27 cellular contexts compared by ENCODE assay signal in the genomic region with DNA sequence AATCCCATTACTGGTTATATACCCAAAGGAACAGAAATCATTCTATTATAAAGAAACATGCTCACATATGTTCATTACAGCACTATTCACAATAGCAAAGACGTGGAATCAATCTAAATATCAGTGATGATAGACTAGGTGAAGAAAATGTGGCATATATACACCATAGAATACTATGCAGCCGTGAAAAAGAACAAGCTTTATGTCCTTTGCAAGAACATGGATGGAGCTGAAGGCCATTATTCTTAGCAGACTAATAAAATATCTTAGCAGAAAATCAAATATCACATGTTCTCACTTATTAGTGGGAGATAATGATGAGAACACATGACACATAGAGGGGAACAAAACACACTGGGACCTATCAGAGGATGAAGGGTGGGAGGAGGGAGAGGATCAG. TPM values are rescaled to one million over a fixed set of nuclear protein-coding genes. Genes with fewer than 3 reads are reported as not detected.
DNase-seq lines count a peak whose midpoint lies in the region; ATAC-seq, FAIRE-seq and TF ChIP-seq lines count a peak whose summit lies in the region.
"Had no signal": no experiment of that assay in that cellular context is flagged by ENCODE, and none has a peak within 500 bp of the region (broad histone marks: within the 10 kb centered on the region; RNA-seq: fewer than 3 reads in every experiment).

No MANE protein-coding gene starts in this region.

- DNase-seq in activated T-cell treated with anti-CD3 and anti-CD28 coated beads, Interleukin-2, amount 50 U/mL, for 72 hours, result no peak
- no peak for DNase-seq in activated T-cell treated with anti-CD3 and anti-CD28 coated beads, Interleukin-2, amount 50 U/mL, for 24 hours
- DNase-seq in K562 (ENCODE audit: extremely low read depth in 1 of 4, low spot score in 3 of 4) (no peak), cerebellum (ENCODE audit: low spot score) (no peak), activated gamma-delta T cell (lab: John Stamatoyannopoulos, UW) (no peak)
- DNase-seq: ACHN; BE2C; C1 segment of cervical spinal cord; CD4-positive, alpha-beta memory T cell; CD4-positive, CD25-positive, alpha-beta regulatory T cell; CD8-positive, alpha-beta memory T cell; COR-L47; DMS 273 treated with DMSO at 0.1 percent for 48 hours; DMS153; DMS53; DMS79; DND-41; EL; GDM1 had no signal

- H3K4me3 Mint-ChIP-seq in activated T-cell treated with anti-CD3 and anti-CD28 coated beads, Interleukin-2, amount 50 U/mL, for 72 hours, result no peak overlapping the region
- H3K4me3 Mint-ChIP-seq in activated T-cell treated with anti-CD3 and anti-CD28 coated beads, Interleukin-2, amount 50 U/mL, for 24 hours, result no peak overlapping the region
- H3K4me3 Mint-ChIP-seq: CD14-positive monocyte; CD4-positive, alpha-beta memory T cell; CD8-positive, alpha-beta memory T cell had no signal

- WGBS in K562 (ENCODE audit: insufficient coverage, low coverage, missing lambda C conversion rate), result 100% methylated on average over 2 of the region's 2 CpGs
- 90 to 92% methylated on average over 2 of the region's 2 CpGs for WGBS in gastroesophageal sphincter (ENCODE audit: low coverage in 1 of 2), 2 donors

- no peaks in the 10 kb centered on the region for H3K9me1 ChIP-seq in K562 (ENCODE audit: control insufficient read depth, insufficient read depth, low read length)

- POLR2A ChIA-PET in HEK293 (lab: Yijun Ruan, JAX) (no interaction called here), K562 (lab: Yijun Ruan, JAX) (no interaction called here)

- intact Hi-C loops in K562 (cut with micrococcal nuclease), result no loop called here

- H3K9me3 Mint-ChIP-seq in activated T-cell treated with anti-CD3 and anti-CD28 coated beads, Interleukin-2, amount 50 U/mL, for 72 hours, result no peaks in the 10 kb centered on the region
- H3K9me3 Mint-ChIP-seq in activated T-cell treated with anti-CD3 and anti-CD28 coated beads, Interleukin-2, amount 50 U/mL, for 24 hours, result no peaks in the 10 kb centered on the region

- no peaks in the 10 kb centered on the region for H4K20me1 ChIP-seq in K562 (replicated peaks; ENCODE audit: control insufficient read depth, insufficient read depth, low read length)

- BruUV-seq in K562 (replicated peaks; lab: Mats Ljungman, UMichigan), result no TSS peak

- H2AFZ ChIP-seq in K562 (ENCODE audit: low read depth, low read length), result no peak overlapping the region

- peaks cover under 1% of the 10 kb centered on the region for H3K4me1 Mint-ChIP-seq in activated T-cell treated with anti-CD3 and anti-CD28 coated beads, Interleukin-2, amount 50 U/mL, for 72 hours (ENCODE audit: low read depth)
- peaks cover 5% of the 10 kb centered on the region for H3K4me1 Mint-ChIP-seq in activated T-cell treated with anti-CD3 and anti-CD28 coated beads, Interleukin-2, amount 50 U/mL, for 24 hours (ENCODE audit: low read depth)

- no peaks in the 10 kb centered on the region for H3K27me3 Mint-ChIP-seq in activated T-cell treated with anti-CD3 and anti-CD28 coated beads, Interleukin-2, amount 50 U/mL, for 72 hours (ENCODE audit: low read depth)
- no peaks in the 10 kb centered on the region for H3K27me3 Mint-ChIP-seq in activated T-cell treated with anti-CD3 and anti-CD28 coated beads, Interleukin-2, amount 50 U/mL, for 24 hours
- H3K27me3 Mint-ChIP-seq: CD4-positive, alpha-beta memory T cell; CD4-positive, CD25-positive, alpha-beta regulatory T cell; CD8-positive, alpha-beta memory T cell had no signal

- no peak overlapping the region for H3K4me2 ChIP-seq in K562 (ENCODE audit: insufficient read depth, low read length)
- H3K4me2 ChIP-seq: BLaER1 had no signal

- TF ChIP-seq EP300 in K562 (IDR thresholded peaks at IDR 0.05; ENCODE audit: low read length), result no peak
- no peak for TF ChIP-seq EP300 in gastroesophageal sphincter (IDR thresholded peaks at IDR 0.05)

- H3K36me3 ChIP-seq in HEK293 (ENCODE audit: control insufficient read depth in 2 of 2, insufficient read depth in 1 of 2, low read length in 2 of 2) (peaks cover 16 to 27% of the 10 kb centered on the region in 2 experiments), K562 (ENCODE audit: control insufficient read depth, insufficient read depth, low read length) (peaks cover 58% of the 10 kb centered on the region), gastroesophageal sphincter (peaks cover 0 to 37% of the 10 kb centered on the region in 2 donors)

- TF ChIP-seq RAD21 in K562 (CRISPR knock-in tag; conservative IDR thresholded peaks at IDR 0.05 in 1 of 2, IDR thresholded peaks at IDR 0.05 in 1 of 2), result no peak

- TF ChIP-seq CTCF in HEK293 (tag by site-specific recombination; IDR thresholded peaks at IDR 0.05) (no peak), K562 (IDR thresholded peaks at IDR 0.05 in 2 of 3, conservative IDR thresholded peaks at IDR 0.05 in 1 of 3; ENCODE audit: insufficient read depth in 2 of 3, low read depth in 1 of 3, low read length in 3 of 3) (no peak), gastroesophageal sphincter (IDR thresholded peaks at IDR 0.05) (no peak)

- H3K79me2 ChIP-seq in K562 (ENCODE audit: control insufficient read depth, insufficient read depth, low read length), result peaks cover 2% of the 10 kb centered on the region; the same call in 1 of the 3 replicates

- peak overlapping the region; percentile 70 for H3K27ac Mint-ChIP-seq in activated T-cell treated with anti-CD3 and anti-CD28 coated beads, Interleukin-2, amount 50 U/mL, for 72 hours
- no peak overlapping the region for H3K27ac Mint-ChIP-seq in activated T-cell treated with anti-CD3 and anti-CD28 coated beads, Interleukin-2, amount 50 U/mL, for 24 hours
- H3K27ac Mint-ChIP-seq: CD8-positive, alpha-beta memory T cell had no signal

- TF ChIP-seq POLR2A in K562 (conservative IDR thresholded peaks at IDR 0.05), result no peak
- TF ChIP-seq POLR2A in gastroesophageal sphincter (IDR thresholded peaks at IDR 0.05), result no peak

- no peak overlapping the region for H3K9ac ChIP-seq in K562 (ENCODE audit: insufficient read depth in 1 of 2, low read depth in 2 of 2, low read length in 2 of 2)
- H3K9ac ChIP-seq: BLaER1 had no signal

- FAIRE-seq in K562 (lab: Jason Lieb, UNC), result no peak
- FAIRE-seq: GM12892, GM18507 had no signal

- CTCF ChIA-PET in HEK293 (lab: Yijun Ruan, JAX) (interaction anchor here (0.8 kb wide), 1 partner anchor 30 kb away, joined by 3 read pairs; no protein-coding TSS in a partner anchor), K562 (lab: Yijun Ruan, JAX; ENCODE audit: low intra/inter-chr PET ratio) (no interaction called here)

- no peak for ATAC-seq in activated T-cell treated with anti-CD3 and anti-CD28 coated beads, Interleukin-2, amount 50 U/mL, for 72 hours (replicated peaks in 1 of 2)
- ATAC-seq in K562 (no peak), gastroesophageal sphincter (no peak)
- ATAC-seq: GM12878 had no signal

- H3K9me3 ChIP-seq in HEK293 (ENCODE audit: control insufficient read depth, insufficient read depth, low read depth, low read length), result no peaks in the 10 kb centered on the region
- H3K9me3 ChIP-seq in K562 (replicated peaks; ENCODE audit: control insufficient read depth, insufficient read depth, low read depth, low read length), result no peaks in the 10 kb centered on the region
- H3K9me3 ChIP-seq in gastroesophageal sphincter, result no peaks in the 10 kb centered on the region
- H3K9me3 ChIP-seq: BE2C had no signal

- H3K27ac ChIP-seq in HEK293 (ENCODE audit: extremely low read depth, low read depth, low read length), result no peak overlapping the region
- no peak overlapping the region for H3K27ac ChIP-seq in K562 (ENCODE audit: extremely low read depth, low read depth, low read length)
- H3K27ac ChIP-seq in gastroesophageal sphincter, result no peak overlapping the region
- H3K27ac ChIP-seq: 22Rv1, BLaER1 had no signal

- H3K4me3 ChIP-seq in HEK293 (ENCODE audit: low read depth, low read length), result no peak overlapping the region
- H3K4me3 ChIP-seq in K562, result no peak overlapping the region
- no peak overlapping the region for H3K4me3 ChIP-seq in gastroesophageal sphincter
- H3K4me3 ChIP-seq: BLaER1, GM12878 had no signal

- H3K4me1 ChIP-seq in HEK293 (ENCODE audit: control insufficient read depth, insufficient read depth, low read length) (no peaks in the 10 kb centered on the region), K562 (replicated peaks in 1 of 2; ENCODE audit: control insufficient read depth in 2 of 2, insufficient read depth in 2 of 2, low read length in 2 of 2) (no peaks in the 10 kb centered on the region; a peak in 1 of 5 replicates), gastroesophageal sphincter (peaks cover 0 to 32% (median 5%) of the 10 kb centered on the region in 3 donors)
- H3K4me1 ChIP-seq: BE2C, BLaER1 had no signal

- in situ Hi-C loops in K562 (cut with MboI), result no loop called here

- peaks cover 8 to 33% of the 10 kb centered on the region in 2 donors for H3K36me3 Mint-ChIP-seq in activated T-cell treated with anti-CD3 and anti-CD28 coated beads, Interleukin-2, amount 50 U/mL, for 72 hours (ENCODE audit: insufficient read depth in 2 of 2)
- H3K36me3 Mint-ChIP-seq in activated T-cell treated with anti-CD3 and anti-CD28 coated beads, Interleukin-2, amount 50 U/mL, for 24 hours (ENCODE audit: low read depth), result peaks cover 79% of the 10 kb centered on the region

- H3K27me3 ChIP-seq in K562 (ENCODE audit: control insufficient read depth in 2 of 2, insufficient read depth in 2 of 2, low read length in 2 of 2) (no peaks in the 10 kb centered on the region), gastroesophageal sphincter (no peaks in the 10 kb centered on the region)
- H3K27me3 ChIP-seq: BE2C, BLaER1 had no signal

RNA-seq across cellular contexts. Expression of gene CAPZA2, which starts 38.8 kb away (rescaled TPM):
- total RNA-seq in activated T-cell treated with anti-CD3 and anti-CD28 coated beads, Interleukin-2, amount 50 U/mL, for 72 hours, result 100 to 1,000 TPM; 128 to 144 TPM
- 58.2 and 174 TPM in 2 replicates for total RNA-seq in K562 (2011; cell fraction: chromatin; rRNA removed; ENCODE audit: low replicate concordance)
- total RNA-seq in K562 (2011; cell fraction: nucleolus; rRNA removed), result 23.0 and 40.7 TPM in 2 replicates
- 108 and 223 TPM in 2 replicates for total RNA-seq in K562 (2011; cell fraction: nucleoplasm; rRNA removed)
- total RNA-seq in K562 (2014; rRNA removed) (61.4 and 67.0 TPM in 2 replicates), K562 (2014; rRNA removed; fragmentation: Illumina TruSeq; extraction: Trizol) (181 and 229 TPM in 2 replicates), K562 (2015; rRNA removed; fragmentation: Illumina TruSeq; extraction: Trizol) (136 and 157 TPM in 2 replicates), K562 (2021) (176 and 192 TPM in 2 replicates), gastroesophageal sphincter (100 to 1,000 TPM; 171 to 275 (median 201) TPM), cerebellum (121 TPM)
- polyA plus RNA-seq in K562 (2011; rRNA removed) (103 and 186 TPM in 2 replicates), K562 (2014; fragmentation: Illumina TruSeq; extraction: Trizol) (149 and 156 TPM in 2 replicates), K562 (2014; fragmentation: Nextera tagmentation; extraction: Ambion mirVana) (100 to 1,000 TPM; 352 to 524 TPM), K562 (2014; rRNA removed) (93.3 and 121 TPM in 2 replicates)
- polyA plus RNA-seq in K562 (2011; cell fraction: cytosol; rRNA removed), result 14.9 and 28.2 TPM in 2 replicates
- 25.5 and 44.4 TPM in 2 replicates for polyA plus RNA-seq in K562 (2011; cell fraction: nucleus; rRNA removed)
- polyA plus RNA-seq in K562 (2012), result 85.9 and 97.2 TPM in 2 replicates
- polyA minus RNA-seq in K562 (2011; rRNA and poly(A)+ RNA removed), result 174 and 178 TPM in 2 replicates
- polyA minus RNA-seq in K562 (2011; cell fraction: cytosol; rRNA and poly(A)+ RNA removed), result 46.7 and 58.6 TPM in 2 replicates
- 55.1 and 81.4 TPM in 2 replicates for polyA minus RNA-seq in K562 (2011; cell fraction: nucleus; rRNA and poly(A)+ RNA removed)

RNA-seq across cellular contexts. Expression of gene ST7, which starts 52.2 kb away (rescaled TPM):
- total RNA-seq in activated T-cell treated with anti-CD3 and anti-CD28 coated beads, Interleukin-2, amount 50 U/mL, for 72 hours, result 1 to 10 TPM; 6.2 to 7.2 TPM
- total RNA-seq in K562 (2011; cell fraction: chromatin; rRNA removed; ENCODE audit: low replicate concordance), result 99.4 and 111 TPM in 2 replicates
- 89.4 and 90.1 TPM in 2 replicates for total RNA-seq in K562 (2011; cell fraction: nucleolus; rRNA removed)
- 107 and 111 TPM in 2 replicates for total RNA-seq in K562 (2011; cell fraction: nucleoplasm; rRNA removed)
- total RNA-seq in K562 (2014; rRNA removed), result 45.5 and 46.1 TPM in 2 replicates
- 23.9 and 24.9 TPM in 2 replicates for total RNA-seq in K562 (2014; rRNA removed; fragmentation: Illumina TruSeq; extraction: Trizol)
- total RNA-seq in K562 (2015; rRNA removed; fragmentation: Illumina TruSeq; extraction: Trizol), result 36.9 and 37.2 TPM in 2 replicates
- total RNA-seq in K562 (2021), result 31.1 and 34.1 TPM in 2 replicates
- polyA plus RNA-seq in K562 (2011; rRNA removed), result 32.7 and 52.8 TPM in 2 replicates
- polyA plus RNA-seq in K562 (2011; cell fraction: cytosol; rRNA removed), result 26.2 and 27.3 TPM in 2 replicates
- 40.7 and 45.7 TPM in 2 replicates for polyA plus RNA-seq in K562 (2011; cell fraction: nucleus; rRNA removed)
- 42.1 and 46.6 TPM in 2 replicates for polyA plus RNA-seq in K562 (2012)
- 41.7 and 56.3 TPM in 2 replicates for polyA plus RNA-seq in K562 (2014; fragmentation: Illumina TruSeq; extraction: Trizol)
- 10 to 100 TPM; 30.9 to 47.6 TPM for polyA plus RNA-seq in K562 (2014; fragmentation: Nextera tagmentation; extraction: Ambion mirVana)
- polyA plus RNA-seq in K562 (2014; rRNA removed), result 28.4 and 42.3 TPM in 2 replicates
- 59.1 and 77.6 TPM in 2 replicates for polyA minus RNA-seq in K562 (2011; rRNA and poly(A)+ RNA removed)
- polyA minus RNA-seq in K562 (2011; cell fraction: cytosol; rRNA and poly(A)+ RNA removed), result 21.3 and 32.6 TPM in 2 replicates
- 66.8 and 85.0 TPM in 2 replicates for polyA minus RNA-seq in K562 (2011; cell fraction: nucleus; rRNA and poly(A)+ RNA removed)
- 10 to 100 TPM; 19.1 to 43.9 (median 24.2) TPM for total RNA-seq in gastroesophageal sphincter
- 50.1 TPM for total RNA-seq in cerebellum
